1 cellular context compared by ENCODE assay signal in the genomic region with DNA sequence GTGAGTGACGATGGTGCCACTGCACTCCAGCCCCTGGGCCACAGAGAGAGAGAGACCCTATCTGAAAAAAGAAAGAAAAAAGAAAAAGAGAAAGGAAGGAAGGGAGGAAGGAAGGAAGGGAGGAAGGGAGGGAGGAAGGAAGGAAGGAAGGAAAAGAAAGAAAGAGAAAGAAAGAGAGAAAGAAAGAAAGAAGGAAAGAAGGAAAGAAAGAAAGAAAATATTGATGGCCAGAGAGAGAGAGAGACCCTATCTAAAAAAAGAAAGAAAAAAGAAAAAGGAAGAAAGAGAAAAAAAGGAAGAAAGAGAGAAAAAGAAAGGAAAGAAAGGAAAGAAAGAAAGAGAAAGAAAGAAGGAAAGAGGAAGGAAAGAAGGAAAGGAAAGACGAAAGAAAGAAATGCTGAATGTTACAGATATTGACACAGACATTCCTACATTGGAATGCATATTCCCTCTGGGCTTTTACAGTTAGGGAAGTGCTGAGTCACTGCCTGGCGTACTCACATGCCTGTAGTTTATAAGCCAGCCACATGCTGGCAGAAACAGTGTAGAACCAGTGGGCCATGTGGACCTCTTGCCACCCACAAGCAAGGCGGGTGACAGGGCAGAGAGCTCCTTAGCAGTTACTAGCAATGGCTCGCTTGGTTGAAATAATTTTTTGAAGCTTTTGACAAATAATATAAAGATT.
TF ChIP-seq lines count a peak whose summit lies in the region.

No MANE protein-coding gene starts in this region.

TF ChIP-seq in WTC11, 78 proteins besides CTCF, POLR2A, EP300 and RAD21 (continued from another document):
- TF ChIP-seq NFE2L1 (CRISPR knock-in tag; IDR thresholded peaks at IDR 0.05), result peak; percentile 98
